In the genomic region with DNA sequence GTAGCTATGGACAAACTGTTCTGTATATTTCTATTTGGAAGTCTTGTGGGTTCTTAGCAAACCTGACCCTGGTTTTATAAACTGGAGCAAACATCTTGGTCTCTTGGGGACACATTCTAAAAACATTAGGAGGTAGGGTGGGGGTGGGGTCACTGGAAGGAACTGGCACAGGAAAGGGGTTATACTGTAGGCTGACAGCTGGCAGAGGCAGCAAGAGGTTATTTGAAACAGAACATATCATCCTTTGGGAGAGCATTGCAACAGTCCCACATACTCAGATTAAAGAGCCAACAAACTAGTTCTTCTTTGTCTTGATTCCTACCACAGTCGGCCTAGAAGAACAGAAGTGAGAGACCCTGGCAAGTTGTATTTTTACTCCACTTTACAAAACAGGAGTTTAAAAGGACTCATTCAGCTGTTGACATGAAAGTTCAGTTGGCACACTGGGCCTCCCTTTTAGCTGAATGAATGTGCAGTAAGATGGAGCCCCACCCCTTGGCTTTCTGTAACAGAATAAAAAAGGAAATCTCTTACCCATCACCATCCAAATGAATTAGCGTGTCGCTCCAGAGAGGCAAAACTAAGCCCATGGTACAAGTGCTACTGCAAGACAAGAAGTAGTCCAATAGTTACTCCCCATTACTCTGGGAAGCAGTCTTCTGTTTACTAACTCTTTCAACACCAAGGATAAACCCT, we compare ENCODE assay signal across 12 cellular contexts. TPM values are rescaled to one million over a fixed set of nuclear protein-coding genes. Genes with fewer than 3 reads are reported as not detected.
A peak's percentile ranks its signal among the peaks of the same experiment; 100 is the strongest.
DNase-seq lines count a peak whose midpoint lies in the region; ATAC-seq and TF ChIP-seq lines count a peak whose summit lies in the region.
"Had no signal": no experiment of that assay in that cellular context is flagged by ENCODE, and none has a peak within 500 bp of the region (broad histone marks: within the 10 kb centered on the region; RNA-seq: fewer than 3 reads in every experiment).

No MANE protein-coding gene starts in this region.

- no peak overlapping the region for H3K4me3 ChIP-seq in CD8-positive, alpha-beta memory T cell (ENCODE audit: low read length)
- no peak overlapping the region for H3K4me3 ChIP-seq in heart right ventricle
- peak overlapping the region in 2 of 3 donors; percentile 25 to 30 for H3K4me3 ChIP-seq in skeletal muscle tissue (ENCODE audit: low read length in 3 of 3)

- no peaks in the 10 kb centered on the region for H3K27me3 ChIP-seq in CD8-positive, alpha-beta memory T cell (ENCODE audit: insufficient read depth, low read length, poor library complexity, severe bottlenecking)
- no peaks in the 10 kb centered on the region for H3K27me3 ChIP-seq in heart right ventricle
- no peaks in the 10 kb centered on the region for H3K27me3 ChIP-seq in skeletal muscle tissue (ENCODE audit: control insufficient read depth in 3 of 3, insufficient read depth in 3 of 3, low read length in 3 of 3)

- 14 to 33% methylated on average over 3 of the region's 3 CpGs for WGBS in heart right ventricle, 2 donors

- H3K4me3 Mint-ChIP-seq in CD8-positive, alpha-beta memory T cell: no peak overlapping the region
- no peak overlapping the region for H3K4me3 Mint-ChIP-seq in activated B cell treated with CpG ODN at 0.5 μM for 24 hours
- H3K4me3 Mint-ChIP-seq in T-helper 2 cell treated with Interferon-gamma antibody and Interleukin-4, amounts not matched to agents 5 μg/mL and 100 μg/mL, for 36 hours: no peak overlapping the region

- H3K4me1 Mint-ChIP-seq in CD8-positive, alpha-beta memory T cell: peaks cover 14 to 36% (median 26%) of the 10 kb centered on the region in 3 donors
- peaks cover 31% of the 10 kb centered on the region for H3K4me1 Mint-ChIP-seq in activated B cell treated with CpG ODN at 0.5 μM for 24 hours
- peaks cover 10% of the 10 kb centered on the region for H3K4me1 Mint-ChIP-seq in T-helper 2 cell treated with Interferon-gamma antibody and Interleukin-4, amounts not matched to agents 5 μg/mL and 100 μg/mL, for 36 hours (ENCODE audit: low read depth)

- no peak overlapping the region for H3K27ac ChIP-seq in CD8-positive, alpha-beta memory T cell (ENCODE audit: low read depth, low read length)
- H3K27ac ChIP-seq in heart right ventricle (peak overlapping the region; percentile 21 to 80 (median 68)), skeletal muscle tissue (ENCODE audit: low read depth, low read length) (peak overlapping the region; percentile 82)
- H3K27ac ChIP-seq: HL-60 had no signal

- no peak for ATAC-seq in activated B cell treated with CpG ODN at 0.5 μM for 24 hours (ENCODE audit: low read depth)
- ATAC-seq in heart right ventricle: peak; percentile 64 to 93 (median 86)
- no peak for ATAC-seq in HG03460 (IDR thresholded peaks at IDR 0.05; ENCODE audit: unreplicated experiment)

- CTCF ChIA-PET in CD8-positive, alpha-beta memory T cell (lab: Charles Lee): no interaction called here
- CTCF ChIA-PET in activated B cell treated with CpG ODN at 0.5 μM for 24 hours (lab: Charles Lee): no interaction called here

- peaks cover 16% of the 10 kb centered on the region for H3K36me3 ChIP-seq in CD8-positive, alpha-beta memory T cell (ENCODE audit: insufficient read depth, low read length)
- H3K36me3 ChIP-seq in heart right ventricle (peaks cover 0 to 82% (median 8%) of the 10 kb centered on the region in 9 donors), skeletal muscle tissue (ENCODE audit: control insufficient read depth in 3 of 3, insufficient read depth in 3 of 3, low read length in 3 of 3) (peaks cover 4 to 11% (median 8%) of the 10 kb centered on the region in 3 donors)

- H3K36me3 Mint-ChIP-seq in CD8-positive, alpha-beta memory T cell: peaks cover 4 to 71% (median 12%) of the 10 kb centered on the region in 3 donors
- H3K36me3 Mint-ChIP-seq in activated B cell treated with CpG ODN at 0.5 μM for 24 hours (ENCODE audit: low read depth): peaks cover 76% of the 10 kb centered on the region
- H3K36me3 Mint-ChIP-seq in T-helper 2 cell treated with Interferon-gamma antibody and Interleukin-4, amounts not matched to agents 5 μg/mL and 100 μg/mL, for 36 hours (ENCODE audit: low read depth): peaks cover 40% of the 10 kb centered on the region

- no peaks in the 10 kb centered on the region for H3K9me3 ChIP-seq in CD8-positive, alpha-beta memory T cell (ENCODE audit: low read length)
- H3K9me3 ChIP-seq in heart right ventricle (no peaks in the 10 kb centered on the region), skeletal muscle tissue (ENCODE audit: control insufficient read depth in 3 of 3, low read length in 3 of 3) (no peaks in the 10 kb centered on the region)

- TF ChIP-seq CTCF in activated B cell treated with CpG ODN at 0.5 μM for 24 hours (IDR thresholded peaks at IDR 0.05) (no peak), heart right ventricle (IDR thresholded peaks at IDR 0.05) (no peak)

- H3K27me3 Mint-ChIP-seq in CD8-positive, alpha-beta memory T cell: no peaks in the 10 kb centered on the region
- no peaks in the 10 kb centered on the region for H3K27me3 Mint-ChIP-seq in activated B cell treated with CpG ODN at 0.5 μM for 24 hours
- H3K27me3 Mint-ChIP-seq in T-helper 2 cell treated with Interferon-gamma antibody and Interleukin-4, amounts not matched to agents 5 μg/mL and 100 μg/mL, for 36 hours (ENCODE audit: low read depth): no peaks in the 10 kb centered on the region

- POLR2A ChIA-PET in CD8-positive, alpha-beta memory T cell (lab: Charles Lee): interaction anchor here (0.6 kb wide), 1 partner anchor 18 kb away, joined by 6 read pairs; no protein-coding TSS in a partner anchor
- POLR2A ChIA-PET in activated B cell treated with CpG ODN at 0.5 μM for 24 hours (lab: Charles Lee): interaction anchor here (0.7 kb wide), 1 partner anchor 56 kb away, joined by 3 read pairs; no protein-coding TSS in a partner anchor

- intact Hi-C loops in activated B cell treated with CpG ODN at 0.5 μM for 24 hours (cut with micrococcal nuclease): no loop called here
- intact Hi-C loops in heart right ventricle (cut with DNase I): loop anchor here in 1 of 10 donors (5.0 kb wide), 1 partner anchor 70 kb away; no protein-coding TSS in a partner anchor

- H3K9me3 Mint-ChIP-seq in CD8-positive, alpha-beta memory T cell: no peaks in the 10 kb centered on the region
- no peaks in the 10 kb centered on the region for H3K9me3 Mint-ChIP-seq in activated B cell treated with CpG ODN at 0.5 μM for 24 hours
- H3K9me3 Mint-ChIP-seq in T-helper 2 cell treated with Interferon-gamma antibody and Interleukin-4, amounts not matched to agents 5 μg/mL and 100 μg/mL, for 36 hours: no peaks in the 10 kb centered on the region

- H3K9ac ChIP-seq in skeletal muscle tissue (ENCODE audit: low read depth in 1 of 3, low read length in 3 of 3): peak overlapping the region; percentile 10 to 51 (median 47)

- H3K27ac Mint-ChIP-seq in CD8-positive, alpha-beta memory T cell: peak overlapping the region; percentile 14 to 85 (median 64)
- peak overlapping the region; percentile 72 for H3K27ac Mint-ChIP-seq in activated B cell treated with CpG ODN at 0.5 μM for 24 hours
- H3K27ac Mint-ChIP-seq in T-helper 2 cell treated with Interferon-gamma antibody and Interleukin-4, amounts not matched to agents 5 μg/mL and 100 μg/mL, for 36 hours: no peak overlapping the region

- peaks cover 16% of the 10 kb centered on the region for H3K4me1 ChIP-seq in CD8-positive, alpha-beta memory T cell (ENCODE audit: insufficient read depth, low read length)
- H3K4me1 ChIP-seq in heart right ventricle (peaks cover under 1 to 67% (median 42%) of the 10 kb centered on the region in 9 donors), skeletal muscle tissue (ENCODE audit: control insufficient read depth in 3 of 3, insufficient read depth in 3 of 3, low read length in 3 of 3) (peaks cover 32 to 47% (median 46%) of the 10 kb centered on the region in 3 donors)

- DNase-seq in CD8-positive, alpha-beta memory T cell: no peak
- no peak for DNase-seq in activated B cell treated with CpG ODN at 0.5 μM for 24 hours
- DNase-seq in heart right ventricle: peak in 1 of 2 donors; percentile 34
- DNase-seq in glomerular visceral epithelial cell (ENCODE audit: extremely low spot score): no peak
- no peak for DNase-seq in T-helper 2 cell treated with Interferon-gamma antibody and Interleukin-4, amounts not matched to agents 5 μg/mL and 100 μg/mL, for 36 hours (ENCODE audit: low spot score)
- DNase-seq in stimulated activated naive CD4-positive, alpha-beta T cell treated with Interleukin-2 at 50 U/mL for 16 hours (lab: John Stamatoyannopoulos, UW): no peak
- DNase-seq: cerebellar nuclear complex, DMS79 treated with DMSO at 0.1 percent for 48 hours, SHP77 treated with DMSO at 0.1 percent for 48 hours had no signal

RNA-seq across cellular contexts. Expression of a gene that starts 54.6 kb away (rescaled TPM):
- 1 to 10 TPM; 2.5 to 2.9 TPM for total RNA-seq in CD8-positive, alpha-beta memory T cell
- polyA plus RNA-seq in CD8-positive, alpha-beta memory T cell: 0.17 TPM
- 4.1 and 5.1 TPM in 2 replicates for total RNA-seq in activated B cell treated with CpG ODN at 0.5 μM for 24 hours
- total RNA-seq in heart right ventricle: 100 to 1,000 TPM in 4 of 10 donors, 10 to 100 TPM in 6; 72.0 to 110 (median 90.9) TPM
- 100 to 1,000 TPM in 1 of 2 donors, 10 to 100 TPM in 1; 53.2 to 262 TPM for polyA plus RNA-seq in heart right ventricle
- 43.3 TPM for total RNA-seq in skeletal muscle tissue

Comparison
In these comparisons a context has a peak if more than half of its experiments do, and no peak if none do; other contexts are left out.
1. H3K4me3 ChIP-seq: peak in skeletal muscle tissue (2 of 3); none in CD8-positive, alpha-beta memory T cell (single experiment) and heart right ventricle (0 of 10).
2. ATAC-seq: peak in heart right ventricle (8 of 8); none in activated B cell treated with CpG ODN at 0.5 μM for 24 hours (single experiment) and HG03460 (single experiment).